Comparison of ENCODE assay signal across 10 cellular contexts in the genomic region with DNA sequence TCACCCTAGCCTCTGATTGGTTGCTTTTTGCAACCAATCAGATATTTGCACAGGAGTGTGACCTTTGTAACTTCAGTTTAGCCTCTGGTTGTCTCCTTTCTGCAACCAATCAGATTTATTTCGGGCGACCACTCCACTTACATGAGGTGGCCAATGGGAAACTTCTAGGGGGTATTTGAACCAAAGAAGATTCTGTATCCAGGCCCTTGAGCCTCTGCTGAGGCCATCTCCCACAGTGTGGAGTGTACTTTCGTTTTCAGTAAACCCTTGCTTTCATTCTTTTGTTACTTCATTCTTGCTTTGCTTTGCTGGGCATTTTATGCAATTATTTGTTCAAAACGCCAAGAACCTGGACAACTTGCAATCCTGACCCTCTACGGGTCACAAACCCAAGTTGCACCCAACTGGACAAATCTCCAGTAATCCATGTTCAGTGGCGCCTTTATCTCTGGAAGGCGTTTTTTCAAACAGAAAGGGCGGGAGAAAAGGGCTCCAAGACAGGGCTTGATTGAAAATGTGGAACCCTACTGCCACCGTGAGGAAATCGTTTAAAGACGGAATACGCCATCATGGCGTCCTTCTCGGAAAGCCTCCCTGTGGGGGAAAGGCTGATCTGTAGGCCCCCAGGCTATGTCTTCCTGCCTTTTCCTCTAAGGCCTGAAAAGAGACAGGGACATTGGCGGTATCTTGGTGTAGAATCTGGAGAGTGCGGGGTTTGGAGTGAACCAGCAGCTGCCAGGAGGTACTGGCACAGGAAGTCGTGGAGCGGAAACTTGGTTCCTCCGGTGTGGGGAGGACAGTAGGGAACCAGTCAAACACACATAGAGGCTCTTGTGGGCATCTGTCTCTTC.
DNase-seq lines count a peak whose midpoint lies in the region; ATAC-seq and TF ChIP-seq lines count a peak whose summit lies in the region.
"Had no signal": no experiment of that assay in that cellular context is flagged by ENCODE, and none has a peak within 500 bp of the region (broad histone marks: within the 10 kb centered on the region; RNA-seq: fewer than 3 reads in every experiment).

No MANE protein-coding gene starts in this region.

- no peak overlapping the region for H3K27ac Mint-ChIP-seq in type B pancreatic cell

- H3K27me3 Mint-ChIP-seq in type B pancreatic cell = no peaks in the 10 kb centered on the region

- H3K36me3 ChIP-seq in stomach smooth muscle (ENCODE audit: control insufficient read depth in 2 of 2, insufficient read depth in 2 of 2, low read length in 2 of 2) = no peaks in the 10 kb centered on the region
- H3K36me3 ChIP-seq: heart left ventricle had no signal

- no peak overlapping the region for H3K4me3 Mint-ChIP-seq in type B pancreatic cell

- peaks cover 2% of the 10 kb centered on the region for H3K4me1 ChIP-seq in stomach smooth muscle (ENCODE audit: control insufficient read depth, insufficient read depth, low read length)

- DNase-seq in DMS 273 (lab: John Stamatoyannopoulos, UW; ENCODE audit: unreplicated experiment) = peak; percentile 83
- no peak for DNase-seq in DMS 273 treated with DMSO at 0.1 percent for 48 hours (lab: John Stamatoyannopoulos, UW)
- DNase-seq in NCI-H128 (lab: John Stamatoyannopoulos, UW; ENCODE audit: unreplicated experiment) = peak; percentile 3
- peak; percentile 85 for DNase-seq in coronary artery (ENCODE audit: low spot score)
- no peak for DNase-seq in activated CD4-positive, alpha-beta T cell treated with anti-CD3 and anti-CD28 coated beads for 48 hours
- no peak for DNase-seq in type B pancreatic cell (ENCODE audit: extremely low spot score, unreplicated experiment)

- H3K9me3 Mint-ChIP-seq in type B pancreatic cell = no peaks in the 10 kb centered on the region

- H3K4me3 ChIP-seq in coronary artery = peak overlapping the region; percentile 64
- peak overlapping the region in 1 of 2 donors; percentile 76 for H3K4me3 ChIP-seq in stomach smooth muscle (ENCODE audit: low read length in 2 of 2)

- H3K27me3 ChIP-seq in stomach smooth muscle (ENCODE audit: control insufficient read depth in 1 of 2, insufficient read depth in 2 of 2, low read length in 2 of 2) = no peaks in the 10 kb centered on the region
- H3K27me3 ChIP-seq: heart left ventricle had no signal

- ATAC-seq in GM21381 (IDR thresholded peaks at IDR 0.05; ENCODE audit: unreplicated experiment) = no peak

- no peaks in the 10 kb centered on the region for H3K36me3 Mint-ChIP-seq in type B pancreatic cell

- no peak for TF ChIP-seq CTCF in coronary artery (IDR thresholded peaks at IDR 0.05)
- no peak for TF ChIP-seq CTCF in type B pancreatic cell (conservative IDR thresholded peaks at IDR 0.05)

- no peaks in the 10 kb centered on the region for H3K9me3 ChIP-seq in stomach smooth muscle (ENCODE audit: control insufficient read depth in 2 of 2, low read length in 2 of 2)

- H3K9ac ChIP-seq in stomach smooth muscle (ENCODE audit: low read length in 2 of 2) = peak overlapping the region in 1 of 2 donors; percentile 87

- H3K27ac ChIP-seq in coronary artery (peak overlapping the region; percentile 77 to 89), stomach smooth muscle (ENCODE audit: low read length) (peak overlapping the region; percentile 92)
- H3K27ac ChIP-seq: 22Rv1 had no signal

- H3K4me1 Mint-ChIP-seq in type B pancreatic cell (ENCODE audit: unreplicated experiment) = no peaks in the 10 kb centered on the region

Comparison
In these comparisons a context has a peak if more than half of its experiments do, and no peak if none do; other contexts are left out.
1. DNase-seq: peak in DMS 273 (single experiment), NCI-H128 (single experiment) and coronary artery (single experiment); none in DMS 273 treated with DMSO at 0.1 percent for 48 hours (single experiment), activated CD4-positive, alpha-beta T cell treated with anti-CD3 and anti-CD28 coated beads for 48 hours (single experiment) and type B pancreatic cell (single experiment).